ENCODE assay signal across 8 cellular contexts in the genomic region with DNA sequence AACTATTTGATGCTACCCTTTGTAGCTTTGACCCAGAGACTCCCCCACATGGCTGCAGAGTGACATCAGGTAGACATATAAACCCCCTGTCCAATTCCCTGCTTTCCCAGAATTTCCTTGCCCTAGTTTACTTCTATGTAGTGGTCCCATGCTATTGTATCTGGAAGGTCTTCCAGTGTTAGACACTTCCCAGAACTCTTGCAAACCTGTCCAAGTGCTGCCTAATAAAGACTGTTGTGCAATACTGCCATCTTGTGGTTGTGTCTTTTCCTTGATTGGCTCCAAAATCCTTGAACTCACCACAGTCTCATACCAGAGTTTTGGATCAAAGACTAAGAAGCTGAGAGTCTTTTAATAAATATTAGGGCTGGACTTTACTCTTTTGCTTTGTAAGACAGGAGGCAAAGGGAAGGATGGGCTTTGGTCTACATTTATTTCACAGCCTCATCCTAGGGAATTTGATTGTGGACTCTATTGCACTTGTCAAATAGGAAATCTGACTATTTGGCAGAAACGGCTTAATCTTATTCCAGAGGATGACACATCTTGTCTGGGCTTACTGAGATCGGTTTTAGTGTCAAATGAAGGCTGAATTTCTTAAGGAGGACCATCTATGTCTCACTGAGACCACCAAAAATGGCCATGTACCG.
DNase-seq lines count a peak whose midpoint lies in the region; ATAC-seq and TF ChIP-seq lines count a peak whose summit lies in the region.

No MANE protein-coding gene starts in this region.

- no peak overlapping the region for H3K27ac ChIP-seq in lung (ENCODE audit: low read depth in 1 of 2, low read length in 1 of 2)

- no peaks in the 10 kb centered on the region for H3K36me3 ChIP-seq in lung (ENCODE audit: control insufficient read depth in 2 of 2, insufficient read depth in 2 of 2, low read length in 2 of 2)

- H3K9me3 ChIP-seq in lung (ENCODE audit: control insufficient read depth in 2 of 2, insufficient read depth in 1 of 2, low read length in 1 of 2): peaks cover 0 to 2% of the 10 kb centered on the region in 2 donors

- peak; percentile 79 for ATAC-seq in GM21447 (IDR thresholded peaks at IDR 0.05; ENCODE audit: unreplicated experiment)
- peak; percentile 11 for ATAC-seq in lung (ENCODE audit: insufficient read depth, low FRiP score)

- WGBS in lung, 2 donors: 53 to 58% methylated on average over 3 of the region's 3 CpGs

- TF ChIP-seq CTCF in choroid plexus epithelial cell (conservative IDR thresholded peaks at IDR 0.05; ENCODE audit: low read depth, low read length) (peak; percentile 79), lung (IDR thresholded peaks at IDR 0.05; ENCODE audit: control extremely low read depth, extremely low read depth) (no peak)

- H3K4me3 ChIP-seq in choroid plexus epithelial cell (ENCODE audit: low read depth, low read length) (no peak overlapping the region), lung (no peak overlapping the region)

- H3K27me3 ChIP-seq in lung (ENCODE audit: control insufficient read depth, insufficient read depth): no peaks in the 10 kb centered on the region

- DNase-seq in ELR (ENCODE audit: low read depth) (peak; percentile 74), HUDEP-2 (lab: John Stamatoyannopoulos, UW; ENCODE audit: unreplicated experiment in 76 of 76) (peak in 41 of 76 experiments; percentile 1 to 74 (median 40)), NOMO-1 treated with dmso at 0.1 percent for 144 hours (lab: John Stamatoyannopoulos, UW; ENCODE audit: unreplicated experiment) (peak; percentile 12), choroid plexus epithelial cell (ENCODE audit: low read depth) (peak; percentile 90), lung (ENCODE audit: low spot score) (peak; percentile 34), GM19238 (ENCODE audit: insufficient read length, low spot score) (no peak), GOT3 (lab: John Stamatoyannopoulos, UW) (no peak)

- no peaks in the 10 kb centered on the region for H3K4me1 ChIP-seq in lung (ENCODE audit: control insufficient read depth in 2 of 2, insufficient read depth in 2 of 2, low read length in 2 of 2)

Comparison
In these comparisons a context has a peak if more than half of its experiments do, and no peak if none do; other contexts are left out.
1. DNase-seq: peak in ELR (single experiment), HUDEP-2 (41 of 76), NOMO-1 treated with dmso at 0.1 percent for 144 hours (single experiment), choroid plexus epithelial cell (single experiment) and lung (single experiment); none in GM19238 (single experiment) and GOT3 (single experiment).